In genomic region chr12:71441836-71442566, GRCh38 we compare ENCODE assay signal across 23 cellular contexts. TPM values are rescaled to one million over a fixed set of nuclear protein-coding genes. Genes with fewer than 3 reads are reported as not detected.
DNase-seq lines count a peak whose midpoint lies in the region; ATAC-seq and TF ChIP-seq lines count a peak whose summit lies in the region.
"Had no signal": no experiment of that assay in that cellular context is flagged by ENCODE, and none has a peak within 500 bp of the region (broad histone marks: within the 10 kb centered on the region; RNA-seq: fewer than 3 reads in every experiment).

No MANE protein-coding gene starts in this region.

- no peaks in the 10 kb centered on the region for H3K36me3 ChIP-seq in HEK293 (ENCODE audit: control insufficient read depth in 2 of 2, insufficient read depth in 1 of 2, low read length in 2 of 2)
- peaks cover 51% of the 10 kb centered on the region for H3K36me3 ChIP-seq in endodermal cell (ENCODE audit: control insufficient read depth, insufficient read depth, low read length)
- H3K36me3 ChIP-seq: breast epithelium, heart right ventricle, sigmoid colon, SJCRH30 had no signal

- H3K4me1 Mint-ChIP-seq in endodermal cell (peaks cover 25% of the 10 kb centered on the region), osteocyte (ENCODE audit: unreplicated experiment) (peaks cover 74% of the 10 kb centered on the region)
- peaks cover 16 to 32% (median 24%) of the 10 kb centered on the region in 4 donors for H3K4me1 Mint-ChIP-seq in naive thymus-derived CD8-positive, alpha-beta T cell

- no peaks in the 10 kb centered on the region for H3K9me3 ChIP-seq in HEK293 (ENCODE audit: control insufficient read depth, insufficient read depth, low read depth, low read length)
- H3K9me3 ChIP-seq in endodermal cell (ENCODE audit: control insufficient read depth, low read length): peaks cover 10% of the 10 kb centered on the region
- H3K9me3 ChIP-seq: breast epithelium, sigmoid colon had no signal

- H3K9me3 Mint-ChIP-seq in endodermal cell: peaks cover 8% of the 10 kb centered on the region
- H3K9me3 Mint-ChIP-seq in osteocyte (ENCODE audit: unreplicated experiment): no peaks in the 10 kb centered on the region
- peaks cover 5 to 6% of the 10 kb centered on the region in 2 donors for H3K9me3 Mint-ChIP-seq in activated naive CD4-positive, alpha-beta T cell treated with anti-CD3 and anti-CD28 coated beads, Interleukin-2, amount 50 U/mL, for 72 hours
- peaks cover 0 to 8% (median 5%) of the 10 kb centered on the region in 9 donors for H3K9me3 Mint-ChIP-seq in naive thymus-derived CD8-positive, alpha-beta T cell

- H3K4me1 ChIP-seq in HEK293 (ENCODE audit: control insufficient read depth, insufficient read depth, low read length): peaks cover 9% of the 10 kb centered on the region; the same call in 1 of the 2 replicates
- peaks cover 5% of the 10 kb centered on the region for H3K4me1 ChIP-seq in endodermal cell (ENCODE audit: control insufficient read depth, insufficient read depth, low read length)
- H3K4me1 ChIP-seq: SJCRH30 had no signal

- POLR2A ChIA-PET in HEK293 (lab: Yijun Ruan, JAX): no interaction called here
- POLR2A ChIA-PET in naive thymus-derived CD8-positive, alpha-beta T cell (lab: Charles Lee): no interaction called here

- peak overlapping the region; percentile 80 for H3K9ac ChIP-seq in endodermal cell (ENCODE audit: extremely low read depth, low read length, poor library complexity, severe bottlenecking)

- H3K36me3 Mint-ChIP-seq in endodermal cell (ENCODE audit: low read depth) (peaks cover 15% of the 10 kb centered on the region), osteocyte (ENCODE audit: unreplicated experiment) (no peaks in the 10 kb centered on the region)
- peaks cover 7 to 14% of the 10 kb centered on the region in 2 donors for H3K36me3 Mint-ChIP-seq in activated naive CD4-positive, alpha-beta T cell treated with anti-CD3 and anti-CD28 coated beads, Interleukin-2, amount 50 U/mL, for 72 hours
- peaks cover 0 to 13% (median 0%) of the 10 kb centered on the region in 3 donors for H3K36me3 Mint-ChIP-seq in naive thymus-derived CD8-positive, alpha-beta T cell

- WGBS in endodermal cell (ENCODE audit: insufficient coverage in 1 of 2, insufficient read length in 1 of 2), 2 experiments: 78 to 86% methylated on average over 3 to 4 of the region's 4 CpGs

- H3K27me3 Mint-ChIP-seq in endodermal cell (ENCODE audit: insufficient read depth): peaks cover 71% of the 10 kb centered on the region
- H3K27me3 Mint-ChIP-seq in osteocyte (ENCODE audit: unreplicated experiment): no peaks in the 10 kb centered on the region
- peaks cover 36 to 52% (median 47%) of the 10 kb centered on the region in 5 donors for H3K27me3 Mint-ChIP-seq in naive thymus-derived CD8-positive, alpha-beta T cell

- ATAC-seq in activated naive CD4-positive, alpha-beta T cell treated with anti-CD3 and anti-CD28 coated beads, Interleukin-2, amount 50 U/mL, for 72 hours: no peak
- no peak for ATAC-seq in naive thymus-derived CD8-positive, alpha-beta T cell
- ATAC-seq in GM18907 (IDR thresholded peaks at IDR 0.05; ENCODE audit: unreplicated experiment): no peak
- ATAC-seq: heart right ventricle, left ventricle myocardium superior, Panc1 had no signal

- peaks cover 4% of the 10 kb centered on the region for H3K27me3 ChIP-seq in endodermal cell (ENCODE audit: control insufficient read depth, insufficient read depth, low read length, poor library complexity, severe bottlenecking)
- H3K27me3 ChIP-seq: SJCRH30 had no signal

- no peak overlapping the region for H3K27ac ChIP-seq in HEK293 (ENCODE audit: extremely low read depth, low read depth, low read length)
- H3K27ac ChIP-seq in endodermal cell (ENCODE audit: low read depth, low read length): no peak overlapping the region
- H3K27ac ChIP-seq: breast epithelium, coronary artery, heart right ventricle, sigmoid colon, SJCRH30, WERI-Rb-1 had no signal

- in situ Hi-C loops in ACHN (cut with HindIII; ENCODE audit: low pct_ligation_motif_present, low pct_unique_long_range_greater_than_20kb, low sequenced_read_pairs): no loop called here

- DNase-seq in ACHN (peak; percentile 33), endodermal cell (no peak), osteocyte (ENCODE audit: extremely low spot score, unreplicated experiment) (no peak), retina (no peak)
- DNase-seq in activated naive CD4-positive, alpha-beta T cell treated with anti-CD3 and anti-CD28 coated beads, Interleukin-2, amount 50 U/mL, for 72 hours (ENCODE audit: low spot score in 2 of 2): no peak
- no peak for DNase-seq in naive thymus-derived CD8-positive, alpha-beta T cell
- DNase-seq: activated CD4-positive, alpha-beta T cell treated with anti-CD3 and anti-CD28 coated beads, Interleukin-2, amount 50 U/mL, for 48 hours; activated gamma-delta T cell; DND-41; heart right ventricle; immature natural killer cell; left ventricle myocardium superior; NCI-H146; NK-92 treated with Interleukin-12 subunit alpha and Interleukin-12 subunit beta, amount 100 ng/mL, for 24 hours; sigmoid colon; SJCRH30; WERI-Rb-1 had no signal

- H3K4me3 ChIP-seq in HEK293 (ENCODE audit: low read depth, low read length) (no peak overlapping the region), endodermal cell (ENCODE audit: low read length) (peak overlapping the region; percentile 93)
- H3K4me3 ChIP-seq: breast epithelium, heart right ventricle, sigmoid colon, SJCRH30 had no signal

- TF ChIP-seq CTCF in HEK293 (tag by site-specific recombination; IDR thresholded peaks at IDR 0.05): no peak
- TF ChIP-seq CTCF in endodermal cell (conservative IDR thresholded peaks at IDR 0.05): peak; percentile 31
- TF ChIP-seq CTCF in osteocyte (IDR thresholded peaks at IDR 0.05): peak; percentile 12

- CTCF ChIA-PET in HEK293 (lab: Yijun Ruan, JAX): interaction anchor here (0.6 to 1.8 kb wide), 3 partner anchors 16 to 131 kb away, joined by 3 to 10 read pairs (median 4); no protein-coding TSS in a partner anchor

- no peak overlapping the region for H3K27ac Mint-ChIP-seq in endodermal cell
- H3K27ac Mint-ChIP-seq in osteocyte (ENCODE audit: unreplicated experiment): peak overlapping the region; percentile 84
- no peak overlapping the region for H3K27ac Mint-ChIP-seq in activated naive CD4-positive, alpha-beta T cell treated with anti-CD3 and anti-CD28 coated beads, Interleukin-2, amount 50 U/mL, for 72 hours
- H3K27ac Mint-ChIP-seq in naive thymus-derived CD8-positive, alpha-beta T cell: no peak overlapping the region
- H3K27ac Mint-ChIP-seq: immature natural killer cell had no signal

- H3K4me3 Mint-ChIP-seq in endodermal cell (peak overlapping the region; percentile 83), osteocyte (ENCODE audit: unreplicated experiment) (peak overlapping the region; percentile 88)
- peak overlapping the region in 5 of 10 donors; percentile 2 to 79 (median 39) for H3K4me3 Mint-ChIP-seq in naive thymus-derived CD8-positive, alpha-beta T cell

TF ChIP-seq in HEK293, 187 proteins besides CTCF, POLR2A, EP300 and RAD21:
- TF ChIP-seq ZNF843 (tag by site-specific recombination; IDR thresholded peaks at IDR 0.05) (no peak), ZNF146 (tag by site-specific recombination; IDR thresholded peaks at IDR 0.05) (peak; percentile 18; the same call in 1 of the 2 replicates), ZNF121 (tag by site-specific recombination; IDR thresholded peaks at IDR 0.05) (no peak), ZNF626 (tag by site-specific recombination; IDR thresholded peaks at IDR 0.05) (no peak), ZNF114 (tag by site-specific recombination; IDR thresholded peaks at IDR 0.05) (no peak), ZNF423 (tag by site-specific recombination; IDR thresholded peaks at IDR 0.05) (no peak), ZNF768 (tag by site-specific recombination; IDR thresholded peaks at IDR 0.05) (no peak), SALL2 (tag by site-specific recombination; IDR thresholded peaks at IDR 0.05; ENCODE audit: borderline replicate concordance) (no peak), ZBTB44 (tag by site-specific recombination; IDR thresholded peaks at IDR 0.05) (0 out of 2 replicates have a peak, but pooled peaks have one; percentile 15), ZNF174 (tag by site-specific recombination; IDR thresholded peaks at IDR 0.05) (no peak), ZNF350 (tag by site-specific recombination; IDR thresholded peaks at IDR 0.05) (no peak)
- TF ChIP-seq, protein P1, sequence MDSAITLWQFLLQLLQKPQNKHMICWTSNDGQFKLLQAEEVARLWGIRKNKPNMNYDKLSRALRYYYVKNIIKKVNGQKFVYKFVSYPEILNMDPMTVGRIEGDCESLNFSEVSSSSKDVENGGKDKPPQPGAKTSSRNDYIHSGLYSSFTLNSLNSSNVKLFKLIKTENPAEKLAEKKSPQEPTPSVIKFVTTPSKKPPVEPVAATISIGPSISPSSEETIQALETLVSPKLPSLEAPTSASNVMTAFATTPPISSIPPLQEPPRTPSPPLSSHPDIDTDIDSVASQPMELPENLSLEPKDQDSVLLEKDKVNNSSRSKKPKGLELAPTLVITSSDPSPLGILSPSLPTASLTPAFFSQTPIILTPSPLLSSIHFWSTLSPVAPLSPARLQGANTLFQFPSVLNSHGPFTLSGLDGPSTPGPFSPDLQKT (IDR thresholded peaks at IDR 0.05; ENCODE audit: borderline replicate concordance, low read depth, low read length): no peak

RNA-seq across cellular contexts. Expression of gene LGR5, which starts 2.4 kb away (rescaled TPM):
- total RNA-seq in endodermal cell (10 to 100 TPM; 27.2 to 49.9 TPM), osteocyte (55.8 and 56.4 TPM in 2 replicates)
- polyA plus RNA-seq in endodermal cell (2013, experiment 1 of 2): 18.7 TPM
- polyA plus RNA-seq in endodermal cell (2013, experiment 2 of 2): 18.5 TPM
- total RNA-seq in activated naive CD4-positive, alpha-beta T cell treated with anti-CD3 and anti-CD28 coated beads, Interleukin-2, amount 50 U/mL, for 72 hours: not detected
- total RNA-seq in naive thymus-derived CD8-positive, alpha-beta T cell: not detected
- polyA plus RNA-seq in naive thymus-derived CD8-positive, alpha-beta T cell: not detected
- total RNA-seq: left ventricle myocardium superior; T-helper 2 cell treated with Interferon-gamma antibody and Interleukin-4, amounts not matched to agents 100 ng/mL and 5 ng/mL, for 36 hours had no signal
- polyA plus RNA-seq: immature natural killer cell had no signal

Comparison
In these comparisons a context has a peak if more than half of its experiments do, and no peak if none do; other contexts are left out.
1. RNA of gene LGR5, which starts 2.4 kb away (total RNA-seq): 55.8 to 56.4 TPM in osteocyte and 27.2 to 49.9 TPM in endodermal cell; not detected in activated naive CD4-positive, alpha-beta T cell treated with anti-CD3 and anti-CD28 coated beads, Interleukin-2, amount 50 U/mL, for 72 hours and not detected in naive thymus-derived CD8-positive, alpha-beta T cell; every median in the first group is over 10 times any median in the second.